Comparison of ENCODE assay signal across 8 cellular contexts in the genomic region with DNA sequence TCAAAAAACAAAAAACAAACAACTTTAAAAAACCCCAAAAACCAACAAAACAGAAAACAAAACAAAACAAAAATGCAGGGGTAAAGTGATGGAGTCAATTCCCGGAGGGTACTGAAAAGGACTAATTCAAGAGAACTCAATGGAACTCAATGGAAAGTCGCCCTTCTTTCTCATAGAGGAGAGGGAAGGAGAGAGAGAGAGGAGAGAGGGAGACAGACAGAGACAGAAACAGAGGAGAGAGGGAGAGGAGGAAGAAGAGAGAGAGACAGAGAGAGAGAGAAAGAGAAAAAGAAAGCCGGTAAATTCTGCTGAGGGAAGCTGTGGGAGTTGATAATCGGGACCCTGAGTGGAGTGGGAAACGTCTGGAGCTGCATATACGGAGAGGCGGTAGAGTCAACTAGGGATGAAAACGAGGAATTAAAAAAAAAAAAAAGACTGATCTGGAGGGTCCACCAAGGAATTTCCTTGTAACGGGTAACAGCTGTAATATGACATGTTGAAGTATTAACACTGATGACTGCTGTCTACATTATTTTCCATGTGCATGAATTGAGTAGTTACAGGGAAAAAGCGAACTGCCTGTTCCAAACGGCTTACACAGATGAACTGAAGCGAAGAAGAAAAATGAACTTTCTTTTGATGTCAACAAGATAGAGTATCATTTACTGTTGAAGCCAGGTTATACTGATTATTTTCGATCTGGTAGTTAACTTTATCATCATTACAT. TPM values are rescaled to one million over a fixed set of nuclear protein-coding genes. Genes with fewer than 3 reads are reported as not detected.
DNase-seq lines count a peak whose midpoint lies in the region; ATAC-seq and TF ChIP-seq lines count a peak whose summit lies in the region.

No MANE protein-coding gene starts in this region.

- DNase-seq in NCI-H2029 treated with DMSO at 0.1 percent for 48 hours (lab: John Stamatoyannopoulos, UW) (peak; percentile 12), NCI-H2029 (lab: John Stamatoyannopoulos, UW) (no peak), ascending aorta (ENCODE audit: low spot score in 2 of 2) (no peak), kidney epithelial cell (ENCODE audit: low read depth) (no peak), tibial artery (no peak), putamen (ENCODE audit: low spot score) (no peak), MV-4-11 (lab: John Stamatoyannopoulos, UW) (no peak)

- H3K4me1 ChIP-seq in ascending aorta, result peaks cover 3 to 15% of the 10 kb centered on the region in 2 donors
- H3K4me1 ChIP-seq in tibial artery, result peaks cover 0 to 38% (median 21%) of the 10 kb centered on the region in 4 donors

- H3K9me3 ChIP-seq in ascending aorta (no peaks in the 10 kb centered on the region), tibial artery (no peaks in the 10 kb centered on the region)

- intact Hi-C loops in ascending aorta (cut with DNase I), result loop anchor here (1.0 to 5.0 kb wide), 4 partner anchors 17 to 229 kb away; partner anchors contain the start of genes EIF2B2 and MLH3
- intact Hi-C loops in tibial artery (cut with DNase I; ENCODE audit: low total_unique reads), result loop anchor here (10.0 kb wide), 1 partner anchor 114 kb away; the partner anchor contains the start of gene PGF

- no peak for ATAC-seq in GM21360 (IDR thresholded peaks at IDR 0.05; ENCODE audit: unreplicated experiment)

- H3K4me3 ChIP-seq in ascending aorta (peak overlapping the region; percentile 59 to 84), kidney epithelial cell (ENCODE audit: low read depth, low read length) (peak overlapping the region; percentile 45), tibial artery (peak overlapping the region; percentile 58 to 68)

- H3K27me3 ChIP-seq in ascending aorta (no peaks in the 10 kb centered on the region), kidney epithelial cell (ENCODE audit: control insufficient read depth, insufficient read depth, low read length) (no peaks in the 10 kb centered on the region), tibial artery (no peaks in the 10 kb centered on the region)

- peak overlapping the region; percentile 83 to 91 for H3K27ac ChIP-seq in ascending aorta
- H3K27ac ChIP-seq in tibial artery, result peak overlapping the region; percentile 86 to 89

- H3K36me3 ChIP-seq in ascending aorta (no peaks in the 10 kb centered on the region), kidney epithelial cell (ENCODE audit: control insufficient read depth, insufficient read depth, low read length) (no peaks in the 10 kb centered on the region), tibial artery (no peaks in the 10 kb centered on the region)

- TF ChIP-seq CTCF in ascending aorta (IDR thresholded peaks at IDR 0.05) (no peak), kidney epithelial cell (IDR thresholded peaks at IDR 0.05; ENCODE audit: insufficient read depth, low read length, poor library complexity, severe bottlenecking) (no peak), tibial artery (IDR thresholded peaks at IDR 0.05) (no peak)

RNA-seq across cellular contexts. Expression of gene ZC2HC1C, which starts 1.0 kb away (rescaled TPM):
- total RNA-seq in ascending aorta, result not detected
- 4.0 and 9.2 TPM in 2 replicates for total RNA-seq in kidney epithelial cell

RNA-seq across cellular contexts. Expression of gene ACYP1, which starts 4.6 kb away (rescaled TPM):
- not detected for total RNA-seq in ascending aorta
- 6.8 and 18.6 TPM in 2 replicates for total RNA-seq in kidney epithelial cell

RNA-seq across cellular contexts. Expression of gene MLH3, which starts 17.2 kb away (rescaled TPM):
- total RNA-seq in ascending aorta (23.9 TPM), kidney epithelial cell (17.9 TPM in 2 replicates)

RNA-seq across cellular contexts. Expression of gene NEK9, which starts 58.4 kb away (rescaled TPM):
- total RNA-seq in ascending aorta (116 TPM), kidney epithelial cell (28.1 and 43.5 TPM in 2 replicates)
